ENCODE assay signal across 1 cellular context in the genomic region with DNA sequence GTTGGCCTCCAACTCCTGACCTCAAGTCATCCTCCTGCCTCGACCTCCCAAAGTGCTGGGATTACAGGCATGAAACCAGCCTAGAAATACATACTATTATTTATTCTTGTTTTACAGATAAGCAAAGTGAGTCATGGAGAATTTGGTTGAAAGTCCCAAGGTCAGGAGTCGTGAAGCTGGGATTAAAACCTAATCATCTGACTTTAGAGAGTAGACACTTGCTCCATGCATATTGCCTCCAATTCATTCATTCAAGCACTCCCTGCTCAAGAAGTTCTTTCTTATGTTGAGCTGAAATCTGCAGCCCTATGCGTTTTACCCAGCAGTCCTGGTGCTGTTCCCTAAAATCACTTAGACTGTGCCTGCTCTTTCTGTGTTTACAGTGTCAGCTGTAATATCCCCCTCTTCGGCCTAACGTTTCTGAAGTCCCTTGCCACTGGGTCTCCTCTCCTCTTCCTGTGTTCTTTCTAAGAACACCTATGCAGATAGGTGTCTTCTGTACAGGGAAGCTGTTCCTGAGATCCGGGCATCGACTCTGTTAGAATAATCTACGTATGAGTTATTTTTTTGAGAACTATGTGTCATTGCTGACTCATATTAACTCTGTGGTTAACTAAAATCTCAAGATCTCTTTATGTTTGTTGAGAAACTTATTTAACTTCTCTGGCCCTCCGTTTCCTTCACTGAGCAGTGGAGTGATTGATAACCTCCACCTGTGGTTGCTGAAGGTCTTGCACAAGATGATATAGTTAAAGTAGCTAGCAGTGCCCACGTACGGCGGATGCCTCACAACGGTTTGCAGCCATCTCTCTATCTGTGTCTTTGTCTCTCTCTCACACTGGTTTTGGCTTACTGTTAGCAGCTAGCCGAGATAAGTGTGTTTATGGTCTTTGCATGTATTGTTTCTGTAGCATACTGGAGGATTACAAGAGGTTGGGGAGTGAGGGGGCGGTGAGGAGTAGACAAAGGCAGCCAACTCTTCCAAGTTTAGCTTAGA.
TF ChIP-seq lines count a peak whose summit lies in the region.

No MANE protein-coding gene starts in this region.

TF ChIP-seq in HEK293, 187 proteins besides CTCF, POLR2A, EP300 and RAD21:
- TF ChIP-seq ZNF37A (tag by site-specific recombination; IDR thresholded peaks at IDR 0.05) = no peak
- TF ChIP-seq EGR2 (tag by site-specific recombination; IDR thresholded peaks at IDR 0.05; ENCODE audit: low read depth) = peak; percentile 43; the same call in 1 of the 2 replicates
- TF ChIP-seq, protein P1, sequence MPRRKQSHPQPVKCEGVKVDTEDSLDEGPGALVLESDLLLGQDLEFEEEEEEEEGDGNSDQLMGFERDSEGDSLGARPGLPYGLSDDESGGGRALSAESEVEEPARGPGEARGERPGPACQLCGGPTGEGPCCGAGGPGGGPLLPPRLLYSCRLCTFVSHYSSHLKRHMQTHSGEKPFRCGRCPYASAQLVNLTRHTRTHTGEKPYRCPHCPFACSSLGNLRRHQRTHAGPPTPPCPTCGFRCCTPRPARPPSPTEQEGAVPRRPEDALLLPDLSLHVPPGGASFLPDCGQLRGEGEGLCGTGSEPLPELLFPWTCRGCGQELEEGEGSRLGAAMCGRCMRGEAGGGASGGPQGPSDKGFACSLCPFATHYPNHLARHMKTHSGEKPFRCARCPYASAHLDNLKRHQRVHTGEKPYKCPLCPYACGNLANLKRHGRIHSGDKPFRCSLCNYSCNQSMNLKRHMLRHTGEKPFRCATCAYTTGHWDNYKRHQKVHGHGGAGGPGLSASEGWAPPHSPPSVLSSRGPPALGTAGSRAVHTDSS (tag by site-specific recombination; IDR thresholded peaks at IDR 0.05) = no peak
- TF ChIP-seq, protein P2, sequence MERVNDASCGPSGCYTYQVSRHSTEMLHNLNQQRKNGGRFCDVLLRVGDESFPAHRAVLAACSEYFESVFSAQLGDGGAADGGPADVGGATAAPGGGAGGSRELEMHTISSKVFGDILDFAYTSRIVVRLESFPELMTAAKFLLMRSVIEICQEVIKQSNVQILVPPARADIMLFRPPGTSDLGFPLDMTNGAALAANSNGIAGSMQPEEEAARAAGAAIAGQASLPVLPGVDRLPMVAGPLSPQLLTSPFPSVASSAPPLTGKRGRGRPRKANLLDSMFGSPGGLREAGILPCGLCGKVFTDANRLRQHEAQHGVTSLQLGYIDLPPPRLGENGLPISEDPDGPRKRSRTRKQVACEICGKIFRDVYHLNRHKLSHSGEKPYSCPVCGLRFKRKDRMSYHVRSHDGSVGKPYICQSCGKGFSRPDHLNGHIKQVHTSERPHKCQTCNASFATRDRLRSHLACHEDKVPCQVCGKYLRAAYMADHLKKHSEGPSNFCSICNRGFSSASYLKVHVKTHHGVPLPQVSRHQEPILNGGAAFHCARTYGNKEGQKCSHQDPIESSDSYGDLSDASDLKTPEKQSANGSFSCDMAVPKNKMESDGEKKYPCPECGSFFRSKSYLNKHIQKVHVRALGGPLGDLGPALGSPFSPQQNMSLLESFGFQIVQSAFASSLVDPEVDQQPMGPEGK (tag by site-specific recombination; IDR thresholded peaks at IDR 0.05) = no peak
- TF ChIP-seq SCRT2 (tag by site-specific recombination; IDR thresholded peaks at IDR 0.05) = peak; percentile 41; the same call in 1 of the 2 replicates
- peak; percentile 42 for TF ChIP-seq ZNF366 (tag by site-specific recombination; conservative IDR thresholded peaks at IDR 0.05)
- no peak for TF ChIP-seq ZNF404 (tag by site-specific recombination; IDR thresholded peaks at IDR 0.05)
- 0 out of 2 replicates have a peak, but pooled peaks have one; percentile 32 for TF ChIP-seq ZNF629 (tag by site-specific recombination; IDR thresholded peaks at IDR 0.05)
- no peak for TF ChIP-seq ZNF701 (tag by site-specific recombination; IDR thresholded peaks at IDR 0.05)
- TF ChIP-seq ZFHX2 (tag by site-specific recombination; conservative IDR thresholded peaks at IDR 0.05) = peak; percentile 54
- TF ChIP-seq ZBTB17 (tag by site-specific recombination; IDR thresholded peaks at IDR 0.05) = 0 out of 2 replicates have a peak, but pooled peaks have one; percentile 13
- TF ChIP-seq, protein P3, sequence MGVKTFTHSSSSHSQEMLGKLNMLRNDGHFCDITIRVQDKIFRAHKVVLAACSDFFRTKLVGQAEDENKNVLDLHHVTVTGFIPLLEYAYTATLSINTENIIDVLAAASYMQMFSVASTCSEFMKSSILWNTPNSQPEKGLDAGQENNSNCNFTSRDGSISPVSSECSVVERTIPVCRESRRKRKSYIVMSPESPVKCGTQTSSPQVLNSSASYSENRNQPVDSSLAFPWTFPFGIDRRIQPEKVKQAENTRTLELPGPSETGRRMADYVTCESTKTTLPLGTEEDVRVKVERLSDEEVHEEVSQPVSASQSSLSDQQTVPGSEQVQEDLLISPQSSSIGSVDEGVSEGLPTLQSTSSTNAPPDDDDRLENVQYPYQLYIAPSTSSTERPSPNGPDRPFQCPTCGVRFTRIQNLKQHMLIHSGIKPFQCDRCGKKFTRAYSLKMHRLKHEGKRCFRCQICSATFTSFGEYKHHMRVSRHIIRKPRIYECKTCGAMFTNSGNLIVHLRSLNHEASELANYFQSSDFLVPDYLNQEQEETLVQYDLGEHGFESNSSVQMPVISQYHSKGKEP (tag by site-specific recombination; IDR thresholded peaks at IDR 0.05) = no peak
- TF ChIP-seq SP7 (tag by site-specific recombination; IDR thresholded peaks at IDR 0.05) = 0 out of 2 replicates have a peak, but pooled peaks have one; percentile 19
